8 cellular contexts compared by ENCODE assay signal in genomic region chr12:51820721-51821422, GRCh38. TPM values are rescaled to one million over a fixed set of nuclear protein-coding genes. Genes with fewer than 3 reads are reported as not detected.
DNase-seq lines count a peak whose midpoint lies in the region; ATAC-seq and TF ChIP-seq lines count a peak whose summit lies in the region.

No MANE protein-coding gene starts in this region.

- intact Hi-C loops in CD4-positive, alpha-beta memory T cell (cut with micrococcal nuclease) = loop anchor here (1.0 to 5.0 kb wide), 2 partner anchors 56 to 130 kb away; partner anchors contain the start of gene ACVR1B

- H3K4me2 ChIP-seq in Loucy (ENCODE audit: low read depth, low read length, poor library complexity, severe bottlenecking) = peak overlapping the region; percentile 87

- H3K9ac ChIP-seq in Loucy (ENCODE audit: low read depth, low read length, poor library complexity, severe bottlenecking) = peak overlapping the region; percentile 99

- H3K27me3 Mint-ChIP-seq in CD4-positive, alpha-beta memory T cell = no peaks in the 10 kb centered on the region

- peak; percentile 73 to 80 (median 75) for DNase-seq in CD4-positive, alpha-beta memory T cell
- DNase-seq in SJSA1 (ENCODE audit: low read depth in 1 of 2, low spot score in 2 of 2) (peak; percentile 36 to 49), hypothalamus (lab: John Stamatoyannopoulos, UW) (peak in 44 of 51 donors; percentile 8 to 75 (median 43))
- peak; percentile 79 to 81 for DNase-seq in activated naive CD4-positive, alpha-beta T cell treated with anti-CD3 and anti-CD28 coated beads, Interleukin-2, amount 50 U/mL, for 72 hours (ENCODE audit: low spot score in 2 of 2)
- DNase-seq in stimulated activated CD4-positive, alpha-beta T cell treated with anti-CD3 and anti-CD28 coated beads, Interleukin-12 subunit alpha, Interleukin-12 subunit beta, amount 100 ng/mL, for 48 hours (ENCODE audit: low read depth in 2 of 3, low spot score in 1 of 3) = peak; percentile 56 to 73 (median 58)

- H3K27ac Mint-ChIP-seq in CD4-positive, alpha-beta memory T cell = peak overlapping the region in 1 of 7 donors; percentile 52
- no peak overlapping the region for H3K27ac Mint-ChIP-seq in activated naive CD4-positive, alpha-beta T cell treated with anti-CD3 and anti-CD28 coated beads, Interleukin-2, amount 50 U/mL, for 72 hours

- no peaks in the 10 kb centered on the region for H3K36me3 ChIP-seq in CD4-positive, alpha-beta memory T cell (ENCODE audit: insufficient read depth, low read length)
- no peaks in the 10 kb centered on the region for H3K36me3 ChIP-seq in Loucy (ENCODE audit: insufficient read depth, low read length)
- no peaks in the 10 kb centered on the region for H3K36me3 ChIP-seq in SJSA1

- H3K27me3 ChIP-seq in CD4-positive, alpha-beta memory T cell (ENCODE audit: insufficient read depth, low read length) = no peaks in the 10 kb centered on the region
- no peaks in the 10 kb centered on the region for H3K27me3 ChIP-seq in Loucy (ENCODE audit: insufficient read depth, low read length, poor library complexity, severe bottlenecking)
- H3K27me3 ChIP-seq in SJSA1 (replicated peaks) = no peaks in the 10 kb centered on the region

- H3K4me1 ChIP-seq in CD4-positive, alpha-beta memory T cell (ENCODE audit: insufficient read depth, low read length) = peaks cover 8% of the 10 kb centered on the region
- H3K4me1 ChIP-seq in Loucy (ENCODE audit: insufficient read depth, low read length, poor library complexity, severe bottlenecking) (peaks cover 25% of the 10 kb centered on the region), SJSA1 (replicated peaks) (peaks cover 10% of the 10 kb centered on the region)

- 0 out of 2 replicates have a peak, but pooled peaks cover 6% of the 10 kb centered on the region for H3F3A ChIP-seq in Loucy (ENCODE audit: low read depth)

- peaks cover 8% of the 10 kb centered on the region for H4K20me1 ChIP-seq in Loucy (ENCODE audit: insufficient read depth, low read length, poor library complexity, severe bottlenecking)

- H3K9me2 ChIP-seq in Loucy (replicated peaks; ENCODE audit: low read depth, low read length) = no peaks in the 10 kb centered on the region

- H3K4me3 ChIP-seq in CD4-positive, alpha-beta memory T cell (ENCODE audit: low read length in 2 of 2) = peak overlapping the region in 1 of 2 donors; percentile 45
- H3K4me3 ChIP-seq in Loucy (ENCODE audit: low read length, poor library complexity, severe bottlenecking) (peak overlapping the region; percentile 98), SJSA1 (peak overlapping the region; percentile 39)

- no peaks in the 10 kb centered on the region for H3K36me3 Mint-ChIP-seq in CD4-positive, alpha-beta memory T cell
- H3K36me3 Mint-ChIP-seq in activated naive CD4-positive, alpha-beta T cell treated with anti-CD3 and anti-CD28 coated beads, Interleukin-2, amount 50 U/mL, for 72 hours = no peaks in the 10 kb centered on the region

- no peaks in the 10 kb centered on the region for H3K9me3 ChIP-seq in CD4-positive, alpha-beta memory T cell (ENCODE audit: control insufficient read depth in 1 of 2, low read length in 2 of 2)
- no peaks in the 10 kb centered on the region for H3K9me3 ChIP-seq in Loucy (ENCODE audit: insufficient read depth, low read depth, low read length)
- no peaks in the 10 kb centered on the region for H3K9me3 ChIP-seq in SJSA1 (replicated peaks)

- TF ChIP-seq CTCF in Loucy (conservative IDR thresholded peaks at IDR 0.05; ENCODE audit: low read length) = peak; percentile 54

- peaks cover 35% of the 10 kb centered on the region; the same call in 1 of the 2 replicates for H3K79me2 ChIP-seq in Loucy (ENCODE audit: insufficient read depth, low read length)

- ATAC-seq in activated naive CD4-positive, alpha-beta T cell treated with anti-CD3 and anti-CD28 coated beads, Interleukin-2, amount 50 U/mL, for 72 hours = peak; percentile 85 to 88
- ATAC-seq in HG02973 (IDR thresholded peaks at IDR 0.05; ENCODE audit: unreplicated experiment) = no peak
- no peak for ATAC-seq in GM21825 (IDR thresholded peaks at IDR 0.05; ENCODE audit: unreplicated experiment)

- POLR2A ChIA-PET in CD4-positive, alpha-beta memory T cell (lab: Charles Lee; ENCODE audit: partially characterized antibody) = interaction anchor here (0.7 to 1.7 kb wide), 11 partner anchors 11 to 1805 kb away, joined by 3 to 18 read pairs (median 3); partner anchors contain the start of genes ATF7, ATG101 and POU6F1

- H3K4me1 Mint-ChIP-seq in CD4-positive, alpha-beta memory T cell = peaks cover 7 to 23% (median 12%) of the 10 kb centered on the region in 4 donors

- peak overlapping the region; percentile 90 for H2AFZ ChIP-seq in Loucy (ENCODE audit: low read length)

- CTCF ChIA-PET in CD4-positive, alpha-beta memory T cell (lab: Charles Lee; ENCODE audit: partially characterized antibody) = interaction anchor here (0.9 to 3.0 kb wide), 6 partner anchors 10 to 400 kb away, joined by 3 to 9 read pairs (median 4); no protein-coding TSS in a partner anchor

- no peaks in the 10 kb centered on the region for H3K9me3 Mint-ChIP-seq in CD4-positive, alpha-beta memory T cell
- no peaks in the 10 kb centered on the region for H3K9me3 Mint-ChIP-seq in activated naive CD4-positive, alpha-beta T cell treated with anti-CD3 and anti-CD28 coated beads, Interleukin-2, amount 50 U/mL, for 72 hours

- peak overlapping the region; percentile 52 for H3K27ac ChIP-seq in CD4-positive, alpha-beta memory T cell (ENCODE audit: low read depth, low read length)
- no peak overlapping the region for H3K27ac ChIP-seq in SJSA1

- peak overlapping the region in 7 of 8 donors; percentile 29 to 78 (median 69) for H3K4me3 Mint-ChIP-seq in CD4-positive, alpha-beta memory T cell

RNA-seq across cellular contexts. Expression of gene FIGNL2, which starts 27.6 kb away (rescaled TPM):
- total RNA-seq in CD4-positive, alpha-beta memory T cell = 1 to 10 TPM; 1.2 to 1.5 TPM
- polyA plus RNA-seq in CD4-positive, alpha-beta memory T cell = under 1 TPM in 1 of 2 donors, not detected in 1; 0.10 TPM
- not detected in 2 replicates for total RNA-seq in SJSA1 (2014; rRNA removed; shearing (Covaris generic))
- under 1 TPM; 0.30 to 0.54 TPM for total RNA-seq in activated naive CD4-positive, alpha-beta T cell treated with anti-CD3 and anti-CD28 coated beads, Interleukin-2, amount 50 U/mL, for 72 hours

Comparison
In these comparisons a context has a peak if more than half of its experiments do, and no peak if none do; other contexts are left out.
1. ATAC-seq: peak in activated naive CD4-positive, alpha-beta T cell treated with anti-CD3 and anti-CD28 coated beads, Interleukin-2, amount 50 U/mL, for 72 hours (2 of 2); none in HG02973 (single experiment) and GM21825 (single experiment).
2. Peak in every context shown above with its lines, with median percentiles within 50 percentile points of each other: DNase-seq.